ENCODE assay signal across 1 cellular context in the genomic region with DNA sequence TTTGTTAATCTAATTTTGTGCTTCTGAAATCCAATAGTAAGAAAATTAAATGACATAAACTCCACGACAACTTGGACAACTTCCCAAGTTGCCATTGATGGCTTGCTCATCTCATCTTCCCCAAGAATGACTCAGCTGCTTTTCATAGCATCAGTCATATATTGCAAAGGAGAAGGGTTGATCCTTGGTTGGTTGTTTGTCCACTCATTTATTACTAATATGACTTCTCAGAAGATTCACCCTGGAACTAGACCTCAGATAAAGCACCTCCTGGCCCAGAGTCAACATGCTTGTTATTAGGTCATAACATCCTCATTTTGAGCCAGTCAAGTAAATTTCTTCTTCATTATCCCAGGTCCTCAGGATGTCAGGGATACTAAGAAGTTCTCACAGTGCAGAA.
TF ChIP-seq lines count a peak whose summit lies in the region.

No MANE protein-coding gene starts in this region.

TF ChIP-seq in HepG2, 621 proteins besides CTCF, POLR2A, EP300 and RAD21:
- no peak for TF ChIP-seq ETV6 (CRISPR knock-in tag; conservative IDR thresholded peaks at IDR 0.05)
- no peak for TF ChIP-seq ZBTB1 (CRISPR knock-in tag; IDR thresholded peaks at IDR 0.05; ENCODE audit: borderline replicate concordance)
- TF ChIP-seq ZNF792 (CRISPR knock-in tag; IDR thresholded peaks at IDR 0.05), result no peak
- TF ChIP-seq SMYD3 (CRISPR knock-in tag; IDR thresholded peaks at IDR 0.05), result no peak
- TF ChIP-seq NFE2L2 (IDR thresholded peaks at IDR 0.05; ENCODE audit: low read length), result peak; percentile 29; the same call in 1 of the 2 replicates
- no peak for TF ChIP-seq ZNF766 (CRISPR knock-in tag; IDR thresholded peaks at IDR 0.05; ENCODE audit: borderline replicate concordance)
- no peak for TF ChIP-seq ZNF549 (CRISPR knock-in tag; IDR thresholded peaks at IDR 0.05)
